8 cellular contexts compared by ENCODE assay signal in genomic region chr9:14320272-14321245, GRCh38. TPM values are rescaled to one million over a fixed set of nuclear protein-coding genes. Genes with fewer than 3 reads are reported as not detected.
DNase-seq lines count a peak whose midpoint lies in the region; ATAC-seq and TF ChIP-seq lines count a peak whose summit lies in the region.

No MANE protein-coding gene starts in this region.

- no peaks in the 10 kb centered on the region for H4K20me1 ChIP-seq in smooth muscle cell (ENCODE audit: low read depth)

- TF ChIP-seq CTCF in CD4-positive, alpha-beta T cell (IDR thresholded peaks at IDR 0.05) = no peak
- no peak for TF ChIP-seq CTCF in smooth muscle cell (IDR thresholded peaks at IDR 0.05; ENCODE audit: borderline replicate concordance, insufficient read depth, poor library complexity, severe bottlenecking)

- no peaks in the 10 kb centered on the region for H3K9me3 ChIP-seq in CD4-positive, alpha-beta T cell (ENCODE audit: control insufficient read depth, low read length)
- H3K9me3 ChIP-seq in right cardiac atrium (ENCODE audit: control insufficient read depth, low read length) = no peaks in the 10 kb centered on the region
- no peaks in the 10 kb centered on the region for H3K9me3 ChIP-seq in smooth muscle cell (replicated peaks; ENCODE audit: low read depth)

- no peaks in the 10 kb centered on the region for H3K36me3 ChIP-seq in smooth muscle cell (ENCODE audit: low read depth)

- no peaks in the 10 kb centered on the region for H3K79me2 ChIP-seq in smooth muscle cell (ENCODE audit: low read depth)

- no peak overlapping the region for H3K9ac ChIP-seq in smooth muscle cell (ENCODE audit: low read depth)

- H3K27ac Mint-ChIP-seq in CD4-positive, alpha-beta T cell = no peak overlapping the region
- H3K27ac Mint-ChIP-seq in activated CD4-positive, alpha-beta memory T cell treated with anti-CD3 and anti-CD28 coated beads, Interleukin-2, amount 10 ng/mL, durations not matched to agents 7 days and 5 days = no peak overlapping the region

- H3K4me3 ChIP-seq in right cardiac atrium (ENCODE audit: low read length) (peak overlapping the region; percentile 82), smooth muscle cell (peak overlapping the region; percentile 67)

- ATAC-seq in CD4-positive, alpha-beta T cell (ENCODE audit: poor library complexity) = no peak
- ATAC-seq in right cardiac atrium = no peak
- no peak for ATAC-seq in GM18517 (IDR thresholded peaks at IDR 0.05; ENCODE audit: unreplicated experiment)
- no peak for ATAC-seq in GM21367 (IDR thresholded peaks at IDR 0.05; ENCODE audit: unreplicated experiment)

- intact Hi-C loops in CD4-positive, alpha-beta T cell (cut with DNase I, micrococcal nuclease) = no loop called here
- intact Hi-C loops in right cardiac atrium (cut with DNase I) = no loop called here

- 14% methylated on average over 16 of the region's 16 CpGs for WGBS in right cardiac atrium
- WGBS in smooth muscle cell (ENCODE audit: low lambda C conversion rate) = 15% methylated on average over 16 of the region's 16 CpGs

- H3K4me2 ChIP-seq in smooth muscle cell = peak overlapping the region; percentile 86

- H3K36me3 Mint-ChIP-seq in CD4-positive, alpha-beta T cell (ENCODE audit: low read depth) = peaks cover 7% of the 10 kb centered on the region
- peaks cover 2% of the 10 kb centered on the region for H3K36me3 Mint-ChIP-seq in activated CD4-positive, alpha-beta memory T cell treated with anti-CD3 and anti-CD28 coated beads, Interleukin-2, amount 10 ng/mL, durations not matched to agents 7 days and 5 days (ENCODE audit: low read depth)

- peak overlapping the region; percentile 57 for H3K4me3 Mint-ChIP-seq in CD4-positive, alpha-beta T cell
- H3K4me3 Mint-ChIP-seq in activated CD4-positive, alpha-beta memory T cell treated with anti-CD3 and anti-CD28 coated beads, Interleukin-2, amount 10 ng/mL, durations not matched to agents 7 days and 5 days = peak overlapping the region; percentile 35

- no peaks in the 10 kb centered on the region for H3K9me3 Mint-ChIP-seq in CD4-positive, alpha-beta T cell
- H3K9me3 Mint-ChIP-seq in activated CD4-positive, alpha-beta memory T cell treated with anti-CD3 and anti-CD28 coated beads, Interleukin-2, amount 10 ng/mL, durations not matched to agents 7 days and 5 days = no peaks in the 10 kb centered on the region

- peaks cover 28% of the 10 kb centered on the region for H3K27me3 ChIP-seq in CD4-positive, alpha-beta T cell (ENCODE audit: control insufficient read depth, insufficient read depth, low read length)
- H3K27me3 ChIP-seq in right cardiac atrium (ENCODE audit: control insufficient read depth, insufficient read depth) (no peaks in the 10 kb centered on the region), smooth muscle cell (ENCODE audit: low read depth) (peaks cover 12% of the 10 kb centered on the region)

- CTCF ChIA-PET in CD4-positive, alpha-beta T cell (lab: Charles Lee) = no interaction called here
- CTCF ChIA-PET in activated CD4-positive, alpha-beta memory T cell treated with anti-CD3 and anti-CD28 coated beads, Interleukin-2, amount 10 ng/mL, durations not matched to agents 7 days and 5 days (lab: Charles Lee) = interaction anchor here (1.3 kb wide), 1 partner anchor 33 kb away, joined by 4 read pairs; no protein-coding TSS in a partner anchor

- POLR2A ChIA-PET in CD4-positive, alpha-beta T cell (lab: Charles Lee) = no interaction called here
- POLR2A ChIA-PET in activated CD4-positive, alpha-beta memory T cell treated with anti-CD3 and anti-CD28 coated beads, Interleukin-2, amount 10 ng/mL, durations not matched to agents 7 days and 5 days (lab: Charles Lee) = no interaction called here

- peaks cover 78% of the 10 kb centered on the region for H3K27me3 Mint-ChIP-seq in CD4-positive, alpha-beta T cell
- H3K27me3 Mint-ChIP-seq in activated CD4-positive, alpha-beta memory T cell treated with anti-CD3 and anti-CD28 coated beads, Interleukin-2, amount 10 ng/mL, durations not matched to agents 7 days and 5 days = peaks cover 69% of the 10 kb centered on the region

- no peak overlapping the region for H2AFZ ChIP-seq in smooth muscle cell (ENCODE audit: low read depth)

- H3K27ac ChIP-seq in CD4-positive, alpha-beta T cell (ENCODE audit: low read depth, low read length) = no peak overlapping the region
- H3K27ac ChIP-seq in right cardiac atrium (ENCODE audit: low read length) (peak overlapping the region; percentile 98), smooth muscle cell (ENCODE audit: low read depth) (no peak overlapping the region)

- H3F3A ChIP-seq in smooth muscle cell (ENCODE audit: low read depth) = no peaks in the 10 kb centered on the region

- H3K4me1 Mint-ChIP-seq in CD4-positive, alpha-beta T cell (ENCODE audit: low read depth) = peaks cover 36% of the 10 kb centered on the region
- H3K4me1 Mint-ChIP-seq in activated CD4-positive, alpha-beta memory T cell treated with anti-CD3 and anti-CD28 coated beads, Interleukin-2, amount 10 ng/mL, durations not matched to agents 7 days and 5 days = peaks cover 33% of the 10 kb centered on the region

- DNase-seq in CD4-positive, alpha-beta T cell = no peak
- DNase-seq in HS-5 (ENCODE audit: low read depth) (peak; percentile 92), right cardiac atrium (peak; percentile 26 to 66 (median 46)), smooth muscle cell (lab: John Stamatoyannopoulos, UW; ENCODE audit: unreplicated experiment) (no peak), SIG-M5 (lab: John Stamatoyannopoulos, UW) (no peak)
- no peak for DNase-seq in activated CD4-positive, alpha-beta memory T cell treated with anti-CD3 and anti-CD28 coated beads, Interleukin-2, amount 10 ng/mL, durations not matched to agents 7 days and 5 days

- H3K4me1 ChIP-seq in right cardiac atrium (ENCODE audit: control insufficient read depth, insufficient read depth, low read length) (no peaks in the 10 kb centered on the region), smooth muscle cell (ENCODE audit: low read depth) (no peaks in the 10 kb centered on the region)

RNA-seq across cellular contexts. Expression of gene NFIB, which starts 6.6 kb away (rescaled TPM):
- total RNA-seq in CD4-positive, alpha-beta T cell = not detected
- total RNA-seq in activated CD4-positive, alpha-beta memory T cell treated with anti-CD3 and anti-CD28 coated beads, Interleukin-2, amount 10 ng/mL, durations not matched to agents 7 days and 5 days = not detected
- total RNA-seq in right cardiac atrium (100 to 1,000 TPM; 125 to 143 (median 134) TPM), smooth muscle cell (1.7 and 2.3 TPM in 2 replicates)
- polyA plus RNA-seq in right cardiac atrium (22.5 TPM), smooth muscle cell (0.58 and 0.93 TPM in 2 replicates)

Comparison
In these comparisons a context has a peak if more than half of its experiments do, and no peak if none do; other contexts are left out.
1. DNase-seq: peak in HS-5 (single experiment) and right cardiac atrium (3 of 3); none in CD4-positive, alpha-beta T cell (0 of 10), activated CD4-positive, alpha-beta memory T cell treated with anti-CD3 and anti-CD28 coated beads, Interleukin-2, amount 10 ng/mL, durations not matched to agents 7 days and 5 days (single experiment), smooth muscle cell (single experiment) and SIG-M5 (single experiment).
2. RNA of gene NFIB, which starts 6.6 kb away (total RNA-seq): 125 to 143 TPM in right cardiac atrium; 1.7 to 2.3 TPM in smooth muscle cell, not detected in CD4-positive, alpha-beta T cell and not detected in activated CD4-positive, alpha-beta memory T cell treated with anti-CD3 and anti-CD28 coated beads, Interleukin-2, amount 10 ng/mL, durations not matched to agents 7 days and 5 days; every median in the first group is over 10 times any median in the second.